Comparison of ENCODE assay signal across 11 cellular contexts in the genomic region with DNA sequence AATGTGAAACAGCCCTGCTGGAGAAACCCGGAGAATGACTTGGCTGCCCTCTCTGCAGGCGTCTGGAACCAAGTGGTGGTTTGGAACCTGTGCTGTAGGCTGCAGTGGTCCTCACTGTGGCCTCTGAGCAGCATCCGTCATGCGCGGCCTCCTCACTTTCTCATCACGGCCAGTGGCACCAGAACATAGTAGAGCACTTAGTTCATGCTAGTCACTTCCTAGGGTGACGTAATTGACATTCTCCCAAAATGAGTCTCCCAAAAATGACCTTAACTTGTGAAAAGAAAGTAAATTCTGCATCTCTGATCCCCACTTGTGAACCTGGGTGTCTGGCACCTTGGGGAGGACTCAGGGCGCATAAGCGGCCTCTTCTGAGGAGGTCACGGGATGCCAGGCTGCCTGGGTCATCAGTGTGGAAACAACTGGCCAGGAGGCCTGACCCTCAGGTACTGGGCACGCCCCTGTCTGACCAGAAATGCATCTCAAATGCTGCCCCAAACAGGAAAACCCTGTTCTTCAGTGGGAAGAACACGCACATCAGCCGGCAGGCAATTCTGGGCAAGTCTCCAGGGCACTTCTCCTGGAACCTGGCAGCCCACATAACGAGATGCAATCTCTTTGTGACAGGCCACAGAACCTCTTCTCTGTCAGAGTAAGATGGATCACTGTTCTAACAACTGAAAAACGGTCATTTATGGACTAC. TPM values are rescaled to one million over a fixed set of nuclear protein-coding genes. Genes with fewer than 3 reads are reported as not detected.
DNase-seq lines count a peak whose midpoint lies in the region; TF ChIP-seq lines count a peak whose summit lies in the region.
"Had no signal": no experiment of that assay in that cellular context is flagged by ENCODE, and none has a peak within 500 bp of the region (broad histone marks: within the 10 kb centered on the region; RNA-seq: fewer than 3 reads in every experiment).

No MANE protein-coding gene starts in this region.

- no peak for TF ChIP-seq RAD21 in Ishikawa (IDR thresholded peaks at IDR 0.05; ENCODE audit: low read depth)

- H3K27me3 ChIP-seq in CD8-positive, alpha-beta memory T cell (ENCODE audit: insufficient read depth, low read length, poor library complexity, severe bottlenecking), result no peaks in the 10 kb centered on the region

- intact Hi-C loops in activated CD4-positive, alpha-beta T cell treated with anti-CD3 and anti-CD28 coated beads, Interleukin-2, amount 10 ng/mL, durations not matched to agents 24 days and 14 days (cut with micrococcal nuclease), result no loop called here

- no peaks in the 10 kb centered on the region for H3K4me1 Mint-ChIP-seq in CD8-positive, alpha-beta memory T cell
- H3K4me1 Mint-ChIP-seq in activated CD4-positive, alpha-beta T cell treated with anti-CD3 and anti-CD28 coated beads, Interleukin-2, amount 10 ng/mL, durations not matched to agents 24 days and 14 days, result peaks cover 7% of the 10 kb centered on the region

- no peaks in the 10 kb centered on the region for H3K9me3 Mint-ChIP-seq in CD8-positive, alpha-beta memory T cell
- no peaks in the 10 kb centered on the region for H3K9me3 Mint-ChIP-seq in activated CD4-positive, alpha-beta T cell treated with anti-CD3 and anti-CD28 coated beads, Interleukin-2, amount 10 ng/mL, durations not matched to agents 24 days and 14 days
- H3K9me3 Mint-ChIP-seq: activated CD4-positive, alpha-beta memory T cell treated with anti-CD3 and anti-CD28 coated beads for 36 hours had no signal

- peaks cover 7 to 26% of the 10 kb centered on the region in 2 donors for H3K27me3 Mint-ChIP-seq in CD8-positive, alpha-beta memory T cell
- H3K27me3 Mint-ChIP-seq in activated CD4-positive, alpha-beta T cell treated with anti-CD3 and anti-CD28 coated beads, Interleukin-2, amount 10 ng/mL, durations not matched to agents 24 days and 14 days, result peaks cover 9% of the 10 kb centered on the region

- CTCF ChIA-PET in CD8-positive, alpha-beta memory T cell (lab: Charles Lee), result interaction anchor here (3.1 kb wide), 1 partner anchor 13 kb away, joined by 29 read pairs; no protein-coding TSS in a partner anchor

- H3K9me3 ChIP-seq in CD8-positive, alpha-beta memory T cell (ENCODE audit: low read length), result no peaks in the 10 kb centered on the region

- no peak overlapping the region for H3K4me3 Mint-ChIP-seq in CD8-positive, alpha-beta memory T cell
- no peak overlapping the region for H3K4me3 Mint-ChIP-seq in activated CD4-positive, alpha-beta T cell treated with anti-CD3 and anti-CD28 coated beads, Interleukin-2, amount 10 ng/mL, durations not matched to agents 24 days and 14 days
- H3K4me3 Mint-ChIP-seq: activated CD4-positive, alpha-beta memory T cell treated with anti-CD3 and anti-CD28 coated beads for 36 hours had no signal

- H3K36me3 Mint-ChIP-seq in CD8-positive, alpha-beta memory T cell, result no peaks in the 10 kb centered on the region
- no peaks in the 10 kb centered on the region for H3K36me3 Mint-ChIP-seq in activated CD4-positive, alpha-beta T cell treated with anti-CD3 and anti-CD28 coated beads, Interleukin-2, amount 10 ng/mL, durations not matched to agents 24 days and 14 days (ENCODE audit: low read depth)
- H3K36me3 Mint-ChIP-seq: activated CD4-positive, alpha-beta memory T cell treated with anti-CD3 and anti-CD28 coated beads for 36 hours had no signal

- H3K4me3 ChIP-seq in CD8-positive, alpha-beta memory T cell (ENCODE audit: low read length), result no peak overlapping the region
- H3K4me3 ChIP-seq: dorsolateral prefrontal cortex had no signal

- no peak overlapping the region for H3K27ac Mint-ChIP-seq in CD8-positive, alpha-beta memory T cell
- no peak overlapping the region for H3K27ac Mint-ChIP-seq in activated CD4-positive, alpha-beta T cell treated with anti-CD3 and anti-CD28 coated beads, Interleukin-2, amount 10 ng/mL, durations not matched to agents 24 days and 14 days
- H3K27ac Mint-ChIP-seq: activated CD4-positive, alpha-beta memory T cell treated with anti-CD3 and anti-CD28 coated beads for 36 hours had no signal

- H3K27ac ChIP-seq in CD8-positive, alpha-beta memory T cell (ENCODE audit: low read depth, low read length), result no peak overlapping the region

- 0 out of 2 replicates have a peak, but pooled peaks have one; percentile 23 for TF ChIP-seq EP300 in Ishikawa (IDR thresholded peaks at IDR 0.05; ENCODE audit: borderline replicate concordance)

- peak; percentile 62 for DNase-seq in COR-L47 (lab: John Stamatoyannopoulos, UW)
- DNase-seq in amniotic epithelial cell (ENCODE audit: low read depth), result peak; percentile 86
- DNase-seq in medulla oblongata (ENCODE audit: extremely low spot score), result peak; percentile 37
- DNase-seq in CD8-positive, alpha-beta memory T cell, result no peak
- DNase-seq in stimulated activated CD4-positive, alpha-beta T cell treated with anti-CD3 and anti-CD28 coated beads, Interleukin-4, amount 100 ng/mL, for 4 hours, result no peak
- DNase-seq in HK-2 (ENCODE audit: unreplicated experiment), result no peak
- DNase-seq in activated CD4-positive, alpha-beta T cell treated with anti-CD3 and anti-CD28 coated beads, Interleukin-2, amount 10 ng/mL, durations not matched to agents 24 days and 14 days, result no peak
- DNase-seq: activated CD4-positive, alpha-beta memory T cell treated with anti-CD3 and anti-CD28 coated beads for 36 hours; H7 had no signal

- no peaks in the 10 kb centered on the region for H3K4me1 ChIP-seq in CD8-positive, alpha-beta memory T cell (ENCODE audit: insufficient read depth, low read length)

- POLR2A ChIA-PET in CD8-positive, alpha-beta memory T cell (lab: Charles Lee), result no interaction called here

- H3K36me3 ChIP-seq in CD8-positive, alpha-beta memory T cell (ENCODE audit: insufficient read depth, low read length), result no peaks in the 10 kb centered on the region

TF ChIP-seq in Ishikawa, 13 proteins besides CTCF, POLR2A, EP300 and RAD21:
- no peak for TF ChIP-seq EGR1 (IDR thresholded peaks at IDR 0.05)
- TF ChIP-seq NFIC (IDR thresholded peaks at IDR 0.05), result peak; percentile 71

RNA-seq across cellular contexts. Expression of a gene that starts 36.6 kb away (rescaled TPM):
- 10 to 100 TPM; 60.7 to 64.0 TPM for total RNA-seq in CD8-positive, alpha-beta memory T cell
- polyA plus RNA-seq in CD8-positive, alpha-beta memory T cell, result 38.8 TPM
- total RNA-seq in activated CD4-positive, alpha-beta T cell treated with anti-CD3 and anti-CD28 coated beads, Interleukin-2, amount 10 ng/mL, durations not matched to agents 24 days and 14 days, result 62.5 and 64.9 TPM in 2 replicates

Comparison
In these comparisons a context has a peak if more than half of its experiments do, and no peak if none do; other contexts are left out.
1. DNase-seq: peak in COR-L47 (single experiment), amniotic epithelial cell (single experiment) and medulla oblongata (single experiment); none in CD8-positive, alpha-beta memory T cell (0 of 5), stimulated activated CD4-positive, alpha-beta T cell treated with anti-CD3 and anti-CD28 coated beads, Interleukin-4, amount 100 ng/mL, for 4 hours (0 of 2), HK-2 (single experiment) and activated CD4-positive, alpha-beta T cell treated with anti-CD3 and anti-CD28 coated beads, Interleukin-2, amount 10 ng/mL, durations not matched to agents 24 days and 14 days (single experiment).